Comparison of ENCODE assay signal across 8 cellular contexts in the genomic region with DNA sequence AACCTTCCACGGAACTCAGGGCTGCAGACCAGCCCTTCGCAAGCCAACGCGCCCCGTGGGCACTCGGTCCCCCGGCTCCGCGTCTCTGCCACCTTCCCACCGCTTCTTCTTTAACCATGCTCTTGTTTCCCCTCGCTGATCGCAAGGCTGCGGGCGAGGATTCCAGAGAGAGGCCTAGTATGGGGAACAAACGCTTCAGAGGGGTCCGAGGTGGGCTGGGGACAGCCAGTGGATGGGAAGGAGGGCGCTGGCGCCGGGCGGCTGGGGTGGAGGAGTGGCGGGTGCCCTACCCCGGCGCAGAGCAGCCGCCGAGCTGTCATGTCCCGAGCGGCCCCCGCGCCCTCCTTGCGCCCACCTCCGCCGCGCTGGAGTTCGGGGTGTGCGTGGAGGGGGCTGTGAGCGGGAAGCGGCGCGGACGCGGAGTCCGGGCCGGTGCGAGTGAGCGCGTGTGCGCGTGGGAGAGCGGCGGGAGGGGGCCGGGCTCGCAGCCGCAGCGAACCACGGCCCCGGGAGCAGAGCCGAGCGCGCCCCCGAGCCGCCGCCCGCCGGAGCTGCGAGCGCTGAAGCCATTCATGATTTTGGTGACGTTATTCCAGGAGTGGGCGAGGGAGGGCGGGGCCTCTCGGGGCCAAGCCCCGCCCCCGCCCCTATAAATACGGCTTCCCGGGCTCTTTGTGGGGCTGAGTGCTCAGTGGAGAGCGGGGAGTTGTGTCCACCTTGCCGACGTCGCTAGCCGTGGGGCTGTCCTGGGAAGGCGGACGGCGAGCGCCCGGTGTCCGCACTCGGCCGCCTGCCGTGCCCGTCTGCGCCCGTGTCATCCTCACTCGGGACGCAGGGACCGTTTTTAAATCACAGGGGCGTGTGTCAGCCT.
DNase-seq lines count a peak whose midpoint lies in the region; ATAC-seq lines count a peak whose summit lies in the region.

Gene LBH, plus strand, starts transcription at position 680 of the 871 bp plus-strand sequence. CDS start 205 bp downstream, outside the sequence.

- no peaks in the 10 kb centered on the region for H3K27me3 ChIP-seq in effector memory CD4-positive, alpha-beta T cell (replicated peaks; ENCODE audit: control insufficient read depth, insufficient read depth, low read length, poor library complexity, severe bottlenecking)

- H3K27me3 Mint-ChIP-seq in memory B cell: no peaks in the 10 kb centered on the region

- H3K36me3 ChIP-seq in effector memory CD4-positive, alpha-beta T cell (ENCODE audit: control insufficient read depth, insufficient read depth, low read length): peaks cover 3% of the 10 kb centered on the region

- no peaks in the 10 kb centered on the region for H3K9me3 ChIP-seq in effector memory CD4-positive, alpha-beta T cell (ENCODE audit: control insufficient read depth, low read length)

- H3K36me3 Mint-ChIP-seq in memory B cell: peaks cover 12% of the 10 kb centered on the region

- no peaks in the 10 kb centered on the region for H3K9me3 Mint-ChIP-seq in memory B cell

- peak; percentile 47 for ATAC-seq in HG03097 (IDR thresholded peaks at IDR 0.05; ENCODE audit: low FRiP score, unreplicated experiment)
- peak; percentile 64 for ATAC-seq in memory B cell (ENCODE audit: low read depth)

- DNase-seq in NCI-H2081 (lab: John Stamatoyannopoulos, UW) (peak; percentile 4 to 11), NCI-H2081 treated with DMSO at 0.1 percent for 48 hours (lab: John Stamatoyannopoulos, UW) (no peak), NCI-H524 treated with DMSO at 0.1 percent for 48 hours (lab: John Stamatoyannopoulos, UW) (peak; percentile 58), memory B cell (ENCODE audit: low spot score in 2 of 2) (peak in 1 of 2 donors; percentile 82)
- peak; percentile 99 for DNase-seq in activated CD8-positive, alpha-beta memory T cell treated with anti-CD3 and anti-CD28 coated beads for 24 hours
- peak; percentile 86 to 91 (median 87) for DNase-seq in effector memory CD4-positive, alpha-beta T cell
- peak; percentile 66 for DNase-seq in stimulated activated CD8-positive, alpha-beta memory T cell treated with anti-CD3 and anti-CD28 coated beads, Interleukin-12 subunit alpha, Interleukin-12 subunit beta, amount 100 ng/mL, for 24 hours (ENCODE audit: extremely low read depth)

- peak within 1 kb of the TSS; percentile 93 for H3K27ac ChIP-seq in effector memory CD4-positive, alpha-beta T cell (ENCODE audit: insufficient read depth, low read length, poor library complexity, severe bottlenecking)

- peaks cover 47% of the 10 kb centered on the region for H3K4me1 ChIP-seq in effector memory CD4-positive, alpha-beta T cell (ENCODE audit: control insufficient read depth, insufficient read depth, low read length, poor library complexity, severe bottlenecking)

- peak within 1 kb of the TSS; percentile 97 for H3K4me3 Mint-ChIP-seq in memory B cell

- peaks cover 34% of the 10 kb centered on the region for H3K4me1 Mint-ChIP-seq in memory B cell

- peak within 1 kb of the TSS; percentile 91 for H3K27ac Mint-ChIP-seq in memory B cell

- peak within 1 kb of the TSS; percentile 94 for H3K4me3 ChIP-seq in effector memory CD4-positive, alpha-beta T cell (ENCODE audit: insufficient read depth, low read depth, low read length, poor library complexity, severe bottlenecking)
